8 cellular contexts compared by ENCODE assay signal in the genomic region with DNA sequence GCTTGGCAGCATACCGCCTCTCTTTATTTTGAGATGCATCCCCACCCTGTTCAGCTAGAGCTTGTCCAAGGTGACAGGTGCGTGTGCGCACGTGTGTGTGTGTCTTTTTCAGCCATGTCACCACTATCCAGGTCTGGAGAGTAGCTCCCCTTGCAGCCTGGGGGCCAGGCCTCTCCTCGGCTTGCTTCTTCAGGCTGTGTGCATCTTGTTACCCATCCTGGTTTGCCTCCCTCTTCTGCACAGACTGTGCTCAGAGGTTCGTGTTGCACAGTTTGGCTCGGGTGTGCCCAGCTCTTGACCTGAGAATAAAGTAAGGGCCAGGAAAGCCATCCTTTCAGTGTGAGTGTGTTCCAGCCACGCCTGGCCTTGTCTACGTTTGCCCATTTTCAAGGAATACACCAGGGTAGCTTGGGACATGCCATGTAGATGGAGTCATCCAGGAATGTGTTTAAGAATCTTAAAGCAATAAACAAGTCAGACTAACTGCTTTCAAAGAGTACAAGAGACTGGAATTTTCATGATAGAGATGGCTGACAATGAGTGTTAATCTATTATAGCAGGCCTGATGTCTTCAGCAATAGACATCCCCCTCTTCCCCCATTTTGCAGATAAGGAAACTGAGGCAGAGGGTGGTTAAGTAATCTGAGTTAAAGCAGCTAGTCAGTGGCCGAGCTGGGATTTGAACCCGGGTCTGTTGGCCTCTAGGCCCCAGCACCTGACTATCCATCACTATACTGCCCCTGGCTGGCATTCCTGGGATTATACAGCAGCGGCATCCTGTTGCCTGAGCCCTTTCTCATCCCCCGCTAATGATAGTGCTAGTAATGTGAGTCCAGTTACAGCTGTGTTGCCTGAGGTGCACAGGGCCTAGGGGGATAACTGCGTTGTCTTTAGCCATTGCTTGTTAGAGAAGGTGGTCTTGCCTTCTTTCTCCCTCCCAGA.
DNase-seq lines count a peak whose midpoint lies in the region; ATAC-seq and TF ChIP-seq lines count a peak whose summit lies in the region.
"Had no signal": no experiment of that assay in that cellular context is flagged by ENCODE, and none has a peak within 500 bp of the region (broad histone marks: within the 10 kb centered on the region; RNA-seq: fewer than 3 reads in every experiment).

No MANE protein-coding gene starts in this region.

- H3K4me2 ChIP-seq in hepatocyte = peak overlapping the region; percentile 57

- TF ChIP-seq CTCF in hepatocyte (IDR thresholded peaks at IDR 0.05; ENCODE audit: poor library complexity) = no peak

- H3K36me3 ChIP-seq in H7 (replicated peaks; ENCODE audit: control insufficient read depth, insufficient read depth, low read length) (no peaks in the 10 kb centered on the region), hepatocyte (replicated peaks; ENCODE audit: insufficient read depth, low read depth) (no peaks in the 10 kb centered on the region)

- intact Hi-C loops in cardiac septum (cut with DNase I) = no loop called here

- H3K4me1 ChIP-seq in hepatocyte (ENCODE audit: insufficient read depth) = peaks cover 65% of the 10 kb centered on the region

- H3K79me2 ChIP-seq in hepatocyte = peaks cover 82% of the 10 kb centered on the region

- no peak overlapping the region for H2AFZ ChIP-seq in hepatocyte

- no peaks in the 10 kb centered on the region for H3K9me2 ChIP-seq in hepatocyte (replicated peaks; ENCODE audit: insufficient read depth)

- H3K27ac ChIP-seq in hepatocyte = peak overlapping the region; percentile 95

- H3K27me3 ChIP-seq in H7 (ENCODE audit: control insufficient read depth, insufficient read depth, low read length) (no peaks in the 10 kb centered on the region), hepatocyte (no peaks in the 10 kb centered on the region)

- peaks cover 5% of the 10 kb centered on the region for H4K20me1 ChIP-seq in hepatocyte (ENCODE audit: insufficient read depth, poor library complexity, severe bottlenecking)

- 71% methylated on average over 14 of the region's 14 CpGs for WGBS in hepatocyte (ENCODE audit: low lambda C conversion rate, missing lambda C conversion rate)

- DNase-seq in H7 (peak; percentile 76), amniotic stem cell (lab: John Stamatoyannopoulos, UW) (peak; percentile 53), hepatocyte (ENCODE audit: low spot score) (no peak), stromal cell of bone marrow (ENCODE audit: low read depth) (peak; percentile 17), cardiac septum (ENCODE audit: low spot score) (no peak), NCI-H1092 treated with DMSO at 0.1 percent for 48 hours (lab: John Stamatoyannopoulos, UW) (no peak)
- DNase-seq: stimulated activated CD4-positive, alpha-beta T cell treated with anti-CD3 and anti-CD28 coated beads, Interleukin-4, amount 100 ng/mL, for 1 hour had no signal

- no peak overlapping the region for H3K4me3 ChIP-seq in H7 (ENCODE audit: insufficient read depth, low read depth, low read length)
- no peak overlapping the region for H3K4me3 ChIP-seq in hepatocyte

- ATAC-seq in GM21825 (IDR thresholded peaks at IDR 0.05; ENCODE audit: unreplicated experiment) = no peak

- no peaks in the 10 kb centered on the region for H3K9me3 ChIP-seq in hepatocyte (ENCODE audit: low read depth)

Comparison
In these comparisons a context has a peak if more than half of its experiments do, and no peak if none do; other contexts are left out.
1. DNase-seq: peak in H7 (single experiment), amniotic stem cell (single experiment) and stromal cell of bone marrow (single experiment); none in hepatocyte (single experiment), cardiac septum (single experiment) and NCI-H1092 treated with DMSO at 0.1 percent for 48 hours (single experiment).